Comparison of ENCODE assay signal across 8 cellular contexts in the genomic region with DNA sequence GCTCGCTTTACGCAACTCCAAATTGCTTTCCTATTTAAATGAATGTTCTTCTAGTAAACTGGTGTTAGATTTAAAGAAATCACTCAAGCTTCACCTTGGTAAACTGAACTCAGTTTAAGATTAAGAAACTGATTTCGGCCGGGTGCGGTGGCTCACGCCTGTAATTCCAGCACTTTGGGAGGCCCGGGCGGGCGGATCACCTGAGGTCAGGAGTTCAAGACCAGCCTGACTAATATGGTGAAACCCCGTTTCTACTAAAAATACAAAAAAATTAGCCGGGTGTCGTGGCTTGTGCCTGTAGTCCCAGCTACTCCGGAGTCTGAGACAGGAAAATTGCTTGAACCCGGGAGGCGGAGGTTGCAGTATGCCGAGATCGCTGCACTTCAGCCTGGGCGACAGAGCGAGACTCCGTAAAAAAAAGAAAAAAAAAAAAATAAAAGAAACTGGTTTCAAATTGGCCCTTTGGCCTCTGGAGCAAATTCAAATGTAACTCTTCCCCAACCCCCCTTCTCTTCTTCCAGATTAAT. TPM values are rescaled to one million over a fixed set of nuclear protein-coding genes. Genes with fewer than 3 reads are reported as not detected.
A peak's percentile ranks its signal among the peaks of the same experiment; 100 is the strongest.
DNase-seq lines count a peak whose midpoint lies in the region; ATAC-seq and TF ChIP-seq lines count a peak whose summit lies in the region.

No MANE protein-coding gene starts in this region.

- no peak for TF ChIP-seq CTCF in kidney epithelial cell (IDR thresholded peaks at IDR 0.05; ENCODE audit: insufficient read depth, low read length, poor library complexity, severe bottlenecking)
- no peak for TF ChIP-seq CTCF in suprapubic skin (IDR thresholded peaks at IDR 0.05)

- peak overlapping the region; percentile 94 for H3K27ac Mint-ChIP-seq in activated T-cell treated with anti-CD3 and anti-CD28 coated beads, Interleukin-2, amount 50 U/mL, for 24 hours
- no peak overlapping the region for H3K27ac Mint-ChIP-seq in activated naive CD8-positive, alpha-beta T cell treated with anti-CD3 and anti-CD28 coated beads, Interleukin-2, amount 50 U/mL, for 24 hours

- H3K27me3 ChIP-seq in kidney epithelial cell (ENCODE audit: control insufficient read depth, insufficient read depth, low read length) (no peaks in the 10 kb centered on the region), suprapubic skin (no peaks in the 10 kb centered on the region)

- ATAC-seq in activated naive CD8-positive, alpha-beta T cell treated with anti-CD3 and anti-CD28 coated beads, Interleukin-2, amount 50 U/mL, for 24 hours = no peak
- no peak for ATAC-seq in GM21367 (IDR thresholded peaks at IDR 0.05; ENCODE audit: unreplicated experiment)
- no peak for ATAC-seq in HG02885 (IDR thresholded peaks at IDR 0.05; ENCODE audit: poor library complexity, unreplicated experiment)

- H3K36me3 ChIP-seq in kidney epithelial cell (ENCODE audit: control insufficient read depth, insufficient read depth, low read length) (peaks cover 3% of the 10 kb centered on the region), suprapubic skin (no peaks in the 10 kb centered on the region)

- H3K9me3 ChIP-seq in suprapubic skin = no peaks in the 10 kb centered on the region

- peak overlapping the region; percentile 88 for H3K4me3 Mint-ChIP-seq in activated T-cell treated with anti-CD3 and anti-CD28 coated beads, Interleukin-2, amount 50 U/mL, for 24 hours
- H3K4me3 Mint-ChIP-seq in activated naive CD8-positive, alpha-beta T cell treated with anti-CD3 and anti-CD28 coated beads, Interleukin-2, amount 50 U/mL, for 24 hours = peak overlapping the region; percentile 81

- TF ChIP-seq EP300 in suprapubic skin (IDR thresholded peaks at IDR 0.05) = no peak

- H3K4me1 Mint-ChIP-seq in activated T-cell treated with anti-CD3 and anti-CD28 coated beads, Interleukin-2, amount 50 U/mL, for 24 hours (ENCODE audit: low read depth) = peaks cover 48% of the 10 kb centered on the region
- H3K4me1 Mint-ChIP-seq in activated naive CD8-positive, alpha-beta T cell treated with anti-CD3 and anti-CD28 coated beads, Interleukin-2, amount 50 U/mL, for 24 hours = peaks cover 54% of the 10 kb centered on the region

- WGBS in suprapubic skin = 84% methylated on average over 20 of the region's 20 CpGs

- H3K9me3 Mint-ChIP-seq in activated T-cell treated with anti-CD3 and anti-CD28 coated beads, Interleukin-2, amount 50 U/mL, for 24 hours = no peaks in the 10 kb centered on the region
- peaks cover 5% of the 10 kb centered on the region for H3K9me3 Mint-ChIP-seq in activated naive CD8-positive, alpha-beta T cell treated with anti-CD3 and anti-CD28 coated beads, Interleukin-2, amount 50 U/mL, for 24 hours

- H3K4me3 ChIP-seq in kidney epithelial cell (ENCODE audit: low read depth, low read length) (peak overlapping the region; percentile 96), suprapubic skin (peak overlapping the region; percentile 62)

- TF ChIP-seq POLR2A in suprapubic skin (IDR thresholded peaks at IDR 0.05) = no peak

- H3K4me1 ChIP-seq in suprapubic skin = peaks cover 46% of the 10 kb centered on the region

- H3K27ac ChIP-seq in suprapubic skin = no peak overlapping the region

- no peaks in the 10 kb centered on the region for H3K27me3 Mint-ChIP-seq in activated T-cell treated with anti-CD3 and anti-CD28 coated beads, Interleukin-2, amount 50 U/mL, for 24 hours
- H3K27me3 Mint-ChIP-seq in activated naive CD8-positive, alpha-beta T cell treated with anti-CD3 and anti-CD28 coated beads, Interleukin-2, amount 50 U/mL, for 24 hours = no peaks in the 10 kb centered on the region

- H3K36me3 Mint-ChIP-seq in activated T-cell treated with anti-CD3 and anti-CD28 coated beads, Interleukin-2, amount 50 U/mL, for 24 hours (ENCODE audit: low read depth) = peaks cover 49% of the 10 kb centered on the region
- peaks cover 33% of the 10 kb centered on the region for H3K36me3 Mint-ChIP-seq in activated naive CD8-positive, alpha-beta T cell treated with anti-CD3 and anti-CD28 coated beads, Interleukin-2, amount 50 U/mL, for 24 hours (ENCODE audit: low read depth)

- DNase-seq in activated T-cell treated with anti-CD3 and anti-CD28 coated beads, Interleukin-2, amount 50 U/mL, for 24 hours = no peak
- DNase-seq in activated T-cell treated with anti-CD3 and anti-CD28 coated beads for 4 hours (no peak), kidney epithelial cell (ENCODE audit: low read depth) (no peak), suprapubic skin (ENCODE audit: low spot score in 2 of 2) (no peak), SW 1271 (lab: John Stamatoyannopoulos, UW) (no peak)
- no peak for DNase-seq in activated naive CD8-positive, alpha-beta T cell treated with anti-CD3 and anti-CD28 coated beads, Interleukin-2, amount 50 U/mL, for 24 hours

RNA-seq across cellular contexts. Expression of a gene that starts 1.7 kb away (rescaled TPM):
- total RNA-seq in kidney epithelial cell (108 and 117 TPM in 2 replicates), suprapubic skin (10 to 100 TPM; 24.9 to 50.6 (median 30.4) TPM)

RNA-seq across cellular contexts. Expression of a gene that starts 59.4 kb away (rescaled TPM):
- total RNA-seq in kidney epithelial cell = 2.5 and 2.7 TPM in 2 replicates
- 1 to 10 TPM; 2.1 to 6.4 (median 3.6) TPM for total RNA-seq in suprapubic skin
